ENCODE assay signal across 8 cellular contexts in the genomic region with DNA sequence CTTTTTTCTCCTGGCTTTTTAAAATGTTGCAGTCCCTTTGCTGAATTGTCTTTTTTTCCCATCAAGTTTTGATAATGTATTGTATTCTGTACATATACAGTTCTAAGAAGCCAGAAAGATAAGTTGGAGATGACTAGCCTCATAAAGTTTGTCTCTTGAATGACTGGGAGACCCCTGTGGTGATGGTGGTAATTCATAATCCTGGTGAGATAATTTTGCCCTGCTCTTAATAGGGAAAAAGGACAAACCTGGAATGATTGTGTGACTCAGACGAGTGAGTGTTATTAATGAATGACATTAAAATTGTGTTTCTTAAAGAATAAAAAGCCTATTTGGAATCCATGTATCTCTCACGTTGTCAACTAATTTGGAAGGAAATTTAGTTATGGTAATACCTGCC. TPM values are rescaled to one million over a fixed set of nuclear protein-coding genes. Genes with fewer than 3 reads are reported as not detected.
A peak's percentile ranks its signal among the peaks of the same experiment; 100 is the strongest.
DNase-seq lines count a peak whose midpoint lies in the region; ATAC-seq and TF ChIP-seq lines count a peak whose summit lies in the region.

No MANE protein-coding gene starts in this region.

- peaks cover 23% of the 10 kb centered on the region for H3K4me1 ChIP-seq in OCI-LY1 (ENCODE audit: insufficient read depth, low read length, severe bottlenecking)
- peaks cover 5% of the 10 kb centered on the region for H3K4me1 ChIP-seq in endodermal cell (ENCODE audit: control insufficient read depth, insufficient read depth, low read length)
- H3K4me1 ChIP-seq in parathyroid adenoma: no peaks in the 10 kb centered on the region

- H3K4me2 ChIP-seq in OCI-LY1 (ENCODE audit: low read length) (peak overlapping the region; percentile 90), parathyroid adenoma (ENCODE audit: low read length) (peak overlapping the region; percentile 73)

- DNase-seq in GM12864 (ENCODE audit: low read depth) (no peak), endodermal cell (no peak), GDM1 (lab: John Stamatoyannopoulos, UW) (no peak), NCI-H2107 (lab: John Stamatoyannopoulos, UW) (no peak)

- H3K9me3 ChIP-seq in OCI-LY1 (ENCODE audit: low read length): no peaks in the 10 kb centered on the region
- no peaks in the 10 kb centered on the region for H3K9me3 ChIP-seq in endodermal cell (ENCODE audit: control insufficient read depth, low read length)
- no peaks in the 10 kb centered on the region for H3K9me3 ChIP-seq in parathyroid adenoma (ENCODE audit: control insufficient read depth, low read length)

- H3F3A ChIP-seq in OCI-LY1 (ENCODE audit: insufficient read depth, low read length): no peaks in the 10 kb centered on the region

- TF ChIP-seq CTCF in GM12864 (IDR thresholded peaks at IDR 0.05; ENCODE audit: low read depth, low read length, missing control alignments) (no peak), OCI-LY1 (IDR thresholded peaks at IDR 0.05; ENCODE audit: low read length) (no peak), endodermal cell (conservative IDR thresholded peaks at IDR 0.05) (no peak), parathyroid adenoma (IDR thresholded peaks at IDR 0.05) (no peak)

- peaks cover 14% of the 10 kb centered on the region for H3K36me3 Mint-ChIP-seq in endodermal cell (ENCODE audit: low read depth)

- WGBS in endodermal cell (ENCODE audit: insufficient coverage in 1 of 2, insufficient read length in 1 of 2), 2 experiments: 86 to 95% methylated on average over 2 of the region's 2 CpGs

- no peak for ATAC-seq in HG03139 (IDR thresholded peaks at IDR 0.05; ENCODE audit: unreplicated experiment)
- no peak for ATAC-seq in HG02840 (IDR thresholded peaks at IDR 0.05; ENCODE audit: low FRiP score, unreplicated experiment)

- H3K27me3 Mint-ChIP-seq in endodermal cell (ENCODE audit: insufficient read depth): no peaks in the 10 kb centered on the region

- no peak overlapping the region for H2AFZ ChIP-seq in OCI-LY1 (ENCODE audit: low read length)
- no peak overlapping the region for H2AFZ ChIP-seq in parathyroid adenoma

- H3K79me2 ChIP-seq in OCI-LY1 (ENCODE audit: insufficient read depth, low read length) (peaks cover 20% of the 10 kb centered on the region), parathyroid adenoma (no peaks in the 10 kb centered on the region)

- H3K27me3 ChIP-seq in OCI-LY1 (ENCODE audit: insufficient read depth, low read length) (no peaks in the 10 kb centered on the region), endodermal cell (ENCODE audit: control insufficient read depth, insufficient read depth, low read length, poor library complexity, severe bottlenecking) (no peaks in the 10 kb centered on the region), parathyroid adenoma (ENCODE audit: control insufficient read depth, insufficient read depth, low read length) (no peaks in the 10 kb centered on the region)

- H3K4me3 Mint-ChIP-seq in endodermal cell: peak overlapping the region; percentile 93

- H3K4me1 Mint-ChIP-seq in endodermal cell: peaks cover 20% of the 10 kb centered on the region

- H3K9ac ChIP-seq in OCI-LY1 (ENCODE audit: low read length): peak overlapping the region; percentile 95
- H3K9ac ChIP-seq in endodermal cell (ENCODE audit: extremely low read depth, low read length, poor library complexity, severe bottlenecking): peak overlapping the region; percentile 82
- H3K9ac ChIP-seq in parathyroid adenoma: no peak overlapping the region

- H3K27ac Mint-ChIP-seq in endodermal cell: peak overlapping the region; percentile 40

- no peaks in the 10 kb centered on the region for H4K20me1 ChIP-seq in OCI-LY1 (ENCODE audit: insufficient read depth, low read length)

- H3K36me3 ChIP-seq in OCI-LY1 (ENCODE audit: insufficient read depth, low read length) (peaks cover 10% of the 10 kb centered on the region), endodermal cell (ENCODE audit: control insufficient read depth, insufficient read depth, low read length) (peaks cover 4% of the 10 kb centered on the region), parathyroid adenoma (ENCODE audit: control insufficient read depth, insufficient read depth, low read length) (no peaks in the 10 kb centered on the region)

- no peaks in the 10 kb centered on the region for H3K9me2 ChIP-seq in OCI-LY1 (ENCODE audit: low read depth, low read length)

- H3K4me3 ChIP-seq in GM12864 (ENCODE audit: low read depth, low read length) (peak overlapping the region; percentile 84), OCI-LY1 (ENCODE audit: low read depth, low read length, poor library complexity, severe bottlenecking) (peak overlapping the region; percentile 99), endodermal cell (ENCODE audit: low read length) (peak overlapping the region; percentile 99), parathyroid adenoma (ENCODE audit: low read depth, low read length) (peak overlapping the region; percentile 93)

- H3K27ac ChIP-seq in OCI-LY1 (ENCODE audit: low read depth, low read length, poor library complexity, severe bottlenecking) (no peak overlapping the region), endodermal cell (ENCODE audit: low read depth, low read length) (no peak overlapping the region), parathyroid adenoma (no peak overlapping the region)

- peaks cover 2% of the 10 kb centered on the region for H3K9me3 Mint-ChIP-seq in endodermal cell

RNA-seq across cellular contexts. Expression of a gene that starts 1.2 kb away (rescaled TPM):
- 10 to 100 TPM; 67.5 to 76.3 TPM for total RNA-seq in endodermal cell
- polyA plus RNA-seq in endodermal cell (2013, experiment 1 of 2): 88.8 TPM
- 72.0 TPM for polyA plus RNA-seq in endodermal cell (2013, experiment 2 of 2)

RNA-seq across cellular contexts. Expression of a gene that starts 58.7 kb away (rescaled TPM):
- total RNA-seq in endodermal cell: 10 to 100 TPM; 29.2 to 39.2 TPM
- 37.4 TPM for polyA plus RNA-seq in endodermal cell (2013, experiment 1 of 2)
- polyA plus RNA-seq in endodermal cell (2013, experiment 2 of 2): 37.5 TPM
